8 cellular contexts compared by ENCODE assay signal in genomic region chrX:136879001-136879667, GRCh38. TPM values are rescaled to one million over a fixed set of nuclear protein-coding genes. Genes with fewer than 3 reads are reported as not detected.
A peak's percentile ranks its signal among the peaks of the same experiment; 100 is the strongest.
DNase-seq lines count a peak whose midpoint lies in the region; ATAC-seq and TF ChIP-seq lines count a peak whose summit lies in the region.

No MANE protein-coding gene starts in this region.

- H2AFZ ChIP-seq in PC-9 (no peak overlapping the region), osteoblast (ENCODE audit: low read length) (no peak overlapping the region)

- H3F3A ChIP-seq in PC-9 (ENCODE audit: insufficient read depth, low read depth): peaks cover 36% of the 10 kb centered on the region; the same call in 1 of the 2 replicates

- ATAC-seq in HG03159 (IDR thresholded peaks at IDR 0.05; ENCODE audit: unreplicated experiment) (no peak), HG02840 (IDR thresholded peaks at IDR 0.05; ENCODE audit: low FRiP score, unreplicated experiment) (no peak)

- H3K4me3 ChIP-seq in GM06990 (replicated peaks; ENCODE audit: low read depth, low read length): peak overlapping the region; percentile 72
- peak overlapping the region; percentile 97 for H3K4me3 ChIP-seq in PC-9
- H3K4me3 ChIP-seq in osteoblast (ENCODE audit: insufficient read depth, low read length): peak overlapping the region; percentile 89

- BruUV-seq in PC-9 (replicated peaks; lab: Mats Ljungman, UMichigan): no TSS peak

- H3K27ac ChIP-seq in PC-9 (peak overlapping the region; percentile 69), osteoblast (ENCODE audit: low read depth, low read length) (peak overlapping the region; percentile 87)

- H3K9me2 ChIP-seq in PC-9 (ENCODE audit: insufficient read depth): no peaks in the 10 kb centered on the region

- H3K4me2 ChIP-seq in PC-9: peak overlapping the region; percentile 81
- H3K4me2 ChIP-seq in osteoblast (ENCODE audit: insufficient read depth, low read length): peak overlapping the region; percentile 92

- H3K27me3 ChIP-seq in GM06990 (replicated peaks; ENCODE audit: control insufficient read depth, insufficient read depth, low read length) (no peaks in the 10 kb centered on the region), PC-9 (ENCODE audit: insufficient read depth, low read depth) (no peaks in the 10 kb centered on the region), osteoblast (ENCODE audit: insufficient read depth, low read length) (no peaks in the 10 kb centered on the region)

- no peaks in the 10 kb centered on the region for H3K9me3 ChIP-seq in PC-9 (ENCODE audit: insufficient read depth, low read depth)
- H3K9me3 ChIP-seq in osteoblast (ENCODE audit: low read depth, low read length): no peaks in the 10 kb centered on the region

- H3K79me2 ChIP-seq in PC-9 (ENCODE audit: low read depth) (peaks cover 60% of the 10 kb centered on the region), osteoblast (ENCODE audit: insufficient read depth, low read length) (peaks cover 33% of the 10 kb centered on the region)

- intact Hi-C loops in PC-9 (cut with micrococcal nuclease; ENCODE audit: unreplicated experiment): loop anchor here (2.0 kb wide), 1 partner anchor 46 kb away; no protein-coding TSS in a partner anchor

- H3K4me1 ChIP-seq in PC-9 (replicated peaks; ENCODE audit: insufficient read depth) (peaks cover 4% of the 10 kb centered on the region; the same call in 1 of the 2 replicates), osteoblast (ENCODE audit: insufficient read depth, low read length) (peaks cover 2% of the 10 kb centered on the region)

- H3K36me3 ChIP-seq in GM06990 (ENCODE audit: control insufficient read depth, insufficient read depth, low read length) (peaks cover 3% of the 10 kb centered on the region), PC-9 (ENCODE audit: low read depth) (peaks cover 44% of the 10 kb centered on the region), osteoblast (ENCODE audit: insufficient read depth, low read length) (peaks cover 28% of the 10 kb centered on the region)

- H4K20me1 ChIP-seq in PC-9 (ENCODE audit: insufficient read depth) (peaks cover 28% of the 10 kb centered on the region), osteoblast (ENCODE audit: insufficient read depth, low read length) (peaks cover 11% of the 10 kb centered on the region)

- TF ChIP-seq POLR2A in erythroblast (IDR thresholded peaks at IDR 0.05; ENCODE audit: low read length): no peak

- POLR2A ChIA-PET in PC-9 (lab: Charles Lee; ENCODE audit: unreplicated experiment): interaction anchor here (0.6 to 1.4 kb wide), 4 partner anchors 9 to 30 kb away, joined by 3 to 10 read pairs (median 4); no protein-coding TSS in a partner anchor

- DNase-seq in GM06990 (ENCODE audit: extremely low read depth, insufficient read length): no peak
- no peak for DNase-seq in PC-9
- DNase-seq in erythroblast (lab: John Stamatoyannopoulos, UW): peak; percentile 44 to 62
- no peak for DNase-seq in osteoblast (ENCODE audit: insufficient read length, low spot score, missing footprints)
- no peak for DNase-seq in NCI-H2081 treated with DMSO at 0.1 percent for 48 hours (lab: John Stamatoyannopoulos, UW)
- no peak for DNase-seq in putamen (ENCODE audit: low spot score)

- TF ChIP-seq CTCF in GM06990 (IDR thresholded peaks at IDR 0.05; ENCODE audit: insufficient read depth, low read length, poor library complexity, severe bottlenecking): no peak
- TF ChIP-seq CTCF in PC-9 (conservative IDR thresholded peaks at IDR 0.05): no peak
- no peak for TF ChIP-seq CTCF in osteoblast (IDR thresholded peaks at IDR 0.05; ENCODE audit: extremely low read depth, low read depth, low read length)

- CTCF ChIA-PET in PC-9 (lab: Charles Lee): interaction anchor here (0.6 kb wide), 1 partner anchor 13 kb away, joined by 3 read pairs; no protein-coding TSS in a partner anchor

RNA-seq across cellular contexts. Expression of gene RBMX, which starts 1.4 kb away (rescaled TPM):
- 275 and 285 TPM in 2 replicates for total RNA-seq in PC-9 (2021)
- 202 and 210 TPM in 2 replicates for total RNA-seq in osteoblast

Comparison
In these comparisons a context has a peak if more than half of its experiments do, and no peak if none do; other contexts are left out.
1. DNase-seq: peak in erythroblast (2 of 2); none in GM06990 (single experiment), PC-9 (0 of 2), osteoblast (single experiment), NCI-H2081 treated with DMSO at 0.1 percent for 48 hours (single experiment) and putamen (single experiment).
2. Peak in every context shown above with its lines, with median percentiles within 50 percentile points of each other: H3K4me3 ChIP-seq.